In genomic region chr16:27203429-27204231, GRCh38 we compare ENCODE assay signal across 8 cellular contexts. TPM values are rescaled to one million over a fixed set of nuclear protein-coding genes. Genes with fewer than 3 reads are reported as not detected.
DNase-seq lines count a peak whose midpoint lies in the region; TF ChIP-seq lines count a peak whose summit lies in the region.

Gene KDM8 (plus strand): TSS chr16:27203526. CDS start chr16:27210124, 6,598 bp downstream.

- DNase-seq in GM04503 (ENCODE audit: low read depth) (peak; percentile 94), HFFc6 (peak; percentile 100), NB4 (ENCODE audit: low read depth) (peak; percentile 99), SK-N-MC (ENCODE audit: low read depth, low spot score) (peak; percentile 98), globus pallidus (ENCODE audit: low spot score) (peak; percentile 99), nucleus accumbens (lab: John Stamatoyannopoulos, UW) (peak; percentile 70 to 100 (median 99))
- peak; percentile 99 for DNase-seq in activated naive CD4-positive, alpha-beta T cell treated with anti-CD3 and anti-CD28 coated beads, Interleukin-2, amount 50 U/mL, for 16 hours

- peak within 1 kb of the TSS; percentile 99 for H3K27ac Mint-ChIP-seq in HFFc6

- peak within 1 kb of the TSS; percentile 88 for H3K4me3 ChIP-seq in NB4 (ENCODE audit: low read depth, low read length)
- H3K4me3 ChIP-seq in SK-N-MC, result peak within 1 kb of the TSS; percentile 99

- peaks cover 28% of the 10 kb centered on the region for H3K4me1 Mint-ChIP-seq in HFFc6 (ENCODE audit: low read depth)

- H3K4me3 Mint-ChIP-seq in HFFc6, result peak within 1 kb of the TSS; percentile 96

- TF ChIP-seq CTCF in HFFc6 (IDR thresholded peaks at IDR 0.05) (no peak), NB4 (IDR thresholded peaks at IDR 0.05; ENCODE audit: low read depth, low read length) (no peak)

- H3K9me3 ChIP-seq in SK-N-MC (ENCODE audit: low read depth, low read length), result no peaks in the 10 kb centered on the region

- H3K36me3 Mint-ChIP-seq in HFFc6 (ENCODE audit: low read depth), result no peaks in the 10 kb centered on the region; the same call in 1 of the 2 replicates

- H3K27ac ChIP-seq in SK-N-MC (peak within 1 kb of the TSS; percentile 97), temporal lobe (ENCODE audit: low read depth, low read length) (peak within 1 kb of the TSS; percentile 92)

- H3K27me3 Mint-ChIP-seq in HFFc6 (ENCODE audit: insufficient read depth), result no peaks in the 10 kb centered on the region; the same call in none of the 2 replicates

- H3K9ac ChIP-seq in SK-N-MC (ENCODE audit: insufficient read length), result peak within 1 kb of the TSS; percentile 99

- H3K36me3 ChIP-seq in SK-N-MC (ENCODE audit: insufficient read depth, low read length), result no peaks in the 10 kb centered on the region

- TF ChIP-seq POLR2A in NB4 (IDR thresholded peaks at IDR 0.05; ENCODE audit: extremely low read depth, insufficient read length), result peak; percentile 87

- H3K9me3 Mint-ChIP-seq in HFFc6, result no peaks in the 10 kb centered on the region

RNA-seq across cellular contexts. Expression of gene KDM8, which starts in this region (rescaled TPM):
- total RNA-seq in HFFc6 (2021; fragmentation: NEBNext Ultra II Directional; extraction: Animal tissue kit (Norgen Biotek cat#: 25700)), result 1 to 10 TPM; 4.1 to 5.8 (median 4.9) TPM
- total RNA-seq in temporal lobe, result 3.0 TPM

Comparison
In these comparisons a context has a peak if more than half of its experiments do, and no peak if none do; other contexts are left out.
1. Peak in every context shown above with its lines: DNase-seq, H3K4me3 ChIP-seq and H3K27ac ChIP-seq.